In the genomic region with DNA sequence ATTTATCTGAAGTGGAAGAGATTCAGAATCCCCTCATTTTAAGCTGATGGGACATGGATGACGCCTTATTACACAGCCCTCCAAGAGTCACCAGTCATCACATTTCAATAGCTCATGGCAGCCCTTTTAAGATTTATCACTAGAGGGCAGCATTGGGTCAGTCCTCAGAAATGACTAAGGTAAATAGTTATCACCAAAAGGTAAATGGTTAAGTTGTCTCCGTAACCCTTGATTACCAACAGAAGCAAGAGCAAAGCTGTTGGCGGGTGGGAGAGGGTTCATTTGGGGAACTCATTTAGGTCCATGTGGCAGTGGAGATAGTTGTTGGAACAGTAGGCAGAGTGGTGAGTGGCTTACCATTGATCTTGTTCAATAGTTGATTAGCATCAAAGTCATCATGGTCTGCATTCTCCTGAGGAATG, we compare ENCODE assay signal across 8 cellular contexts. TPM values are rescaled to one million over a fixed set of nuclear protein-coding genes. Genes with fewer than 3 reads are reported as not detected.
A peak's percentile ranks its signal among the peaks of the same experiment; 100 is the strongest.
DNase-seq lines count a peak whose midpoint lies in the region; ATAC-seq, FAIRE-seq and TF ChIP-seq lines count a peak whose summit lies in the region.

No MANE protein-coding gene starts in this region.

- no peak overlapping the region for H3K4me3 Mint-ChIP-seq in astrocyte (ENCODE audit: unreplicated experiment)

- FAIRE-seq in astrocyte (lab: Jason Lieb, UNC) = no peak

- no peaks in the 10 kb centered on the region for H3K27me3 ChIP-seq in astrocyte (ENCODE audit: insufficient read depth, low read length)

- H3K79me2 ChIP-seq in astrocyte (ENCODE audit: insufficient read depth, low read length) = no peaks in the 10 kb centered on the region

- H3K36me3 ChIP-seq in astrocyte (ENCODE audit: insufficient read depth, low read length) = peaks cover 84% of the 10 kb centered on the region

- no peaks in the 10 kb centered on the region for H3K9me3 ChIP-seq in astrocyte (ENCODE audit: insufficient read depth, low read depth, low read length)

- H3K27me3 Mint-ChIP-seq in astrocyte (ENCODE audit: low read depth, unreplicated experiment) = no peaks in the 10 kb centered on the region

- no peaks in the 10 kb centered on the region for H3K4me1 ChIP-seq in astrocyte (ENCODE audit: insufficient read depth, low read length)

- H2AFZ ChIP-seq in astrocyte (ENCODE audit: low read depth, low read length) = no peak overlapping the region

- no peaks in the 10 kb centered on the region for H3K9me3 Mint-ChIP-seq in astrocyte (ENCODE audit: unreplicated experiment)

- H3K27ac Mint-ChIP-seq in astrocyte (ENCODE audit: unreplicated experiment) = no peak overlapping the region

- no peaks in the 10 kb centered on the region for H3K4me1 Mint-ChIP-seq in astrocyte (ENCODE audit: low read depth, unreplicated experiment)

- H3K4me2 ChIP-seq in astrocyte (ENCODE audit: low read length) = no peak overlapping the region

- H3K27ac ChIP-seq in astrocyte (ENCODE audit: low read depth, low read length) = no peak overlapping the region

- no peaks in the 10 kb centered on the region for H4K20me1 ChIP-seq in astrocyte (ENCODE audit: insufficient read depth, low read length)

- H3K4me3 ChIP-seq in astrocyte (ENCODE audit: insufficient read depth, low read depth, low read length) = no peak overlapping the region

- H3K9ac ChIP-seq in astrocyte (ENCODE audit: low read length) = no peak overlapping the region

- ATAC-seq in GM21423 (IDR thresholded peaks at IDR 0.05; ENCODE audit: unreplicated experiment) = peak; percentile 73
- no peak for ATAC-seq in GM21367 (IDR thresholded peaks at IDR 0.05; ENCODE audit: unreplicated experiment)

- H3K36me3 Mint-ChIP-seq in astrocyte (ENCODE audit: low read depth, unreplicated experiment) = peaks cover 13% of the 10 kb centered on the region

- TF ChIP-seq CTCF in astrocyte (IDR thresholded peaks at IDR 0.05; ENCODE audit: insufficient read depth, low read depth, low read length) = peak; percentile 86

- DNase-seq in EH (ENCODE audit: low read depth) (peak; percentile 63), HuH-7.5 (ENCODE audit: low spot score) (peak; percentile 47), OCI-M1 (lab: John Stamatoyannopoulos, UW) (peak; percentile 88), astrocyte (ENCODE audit: low read depth) (peak; percentile 11), iPS-NIHi11 (ENCODE audit: low spot score) (peak; percentile 78)
- peak; percentile 35 for DNase-seq in stimulated activated CD4-positive, alpha-beta T cell treated with anti-CD3 and anti-CD28 coated beads, Interleukin-1b, Interleukin-23, amount 100 ng/mL, for 48 hours

RNA-seq across cellular contexts. Expression of a gene that starts 12.0 kb away (rescaled TPM):
- 0.07 TPM in 1 of 2 replicates, not detected in the other for total RNA-seq in astrocyte

RNA-seq across cellular contexts. Expression of a gene that starts 48.5 kb away (rescaled TPM):
- 76.8 and 84.5 TPM in 2 replicates for total RNA-seq in astrocyte

Comparison
In these comparisons a context has a peak if more than half of its experiments do, and no peak if none do; other contexts are left out.
1. DNase-seq: peak in every context shown above with its lines; median percentile 88 in OCI-M1; 78 in iPS-NIHi11; 63 in EH; 47 in HuH-7.5; 35 in stimulated activated CD4-positive, alpha-beta T cell treated with anti-CD3 and anti-CD28 coated beads, Interleukin-1b, Interleukin-23, amount 100 ng/mL, for 48 hours; 11 in astrocyte.